Comparison of ENCODE assay signal across 9 cellular contexts in the genomic region with DNA sequence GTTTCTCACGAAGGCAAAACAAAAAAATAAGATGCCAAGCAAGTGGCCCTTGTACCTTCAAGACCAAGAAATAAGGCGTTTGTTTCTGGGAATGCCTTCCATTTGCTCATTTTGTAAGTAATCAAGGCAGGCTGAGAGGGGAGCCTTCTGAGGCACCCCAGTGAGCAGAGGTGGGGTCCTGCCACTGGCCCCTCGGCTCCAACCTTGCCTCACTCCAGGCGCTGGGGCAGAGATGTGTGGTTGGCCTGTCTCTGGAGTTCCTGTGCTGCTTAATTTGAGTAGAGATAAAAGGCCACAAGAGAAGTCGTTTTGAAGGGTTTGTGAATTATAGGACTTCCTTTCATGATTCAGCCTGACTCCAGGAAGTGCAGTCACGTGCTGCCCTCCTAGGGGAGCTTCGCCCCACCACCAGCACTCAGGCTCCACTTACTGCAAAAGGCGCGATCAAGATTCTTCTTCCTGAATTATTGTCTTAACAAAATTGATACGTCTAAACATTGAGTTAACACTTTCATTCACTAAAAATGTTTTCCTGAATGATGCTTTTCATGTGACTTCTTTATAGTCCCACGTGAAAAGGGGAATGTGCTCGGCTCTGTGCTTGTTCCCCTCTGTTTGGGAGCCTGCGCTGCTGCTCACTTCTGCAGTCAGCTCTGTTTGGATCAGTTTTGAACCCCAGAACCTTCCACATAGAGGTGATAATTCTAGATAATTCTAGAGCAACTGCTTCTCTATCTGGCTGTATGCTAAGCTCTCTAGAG. TPM values are rescaled to one million over a fixed set of nuclear protein-coding genes. Genes with fewer than 3 reads are reported as not detected.
DNase-seq lines count a peak whose midpoint lies in the region; ATAC-seq lines count a peak whose summit lies in the region.
"Had no signal": no experiment of that assay in that cellular context is flagged by ENCODE, and none has a peak within 500 bp of the region (broad histone marks: within the 10 kb centered on the region; RNA-seq: fewer than 3 reads in every experiment).

No MANE protein-coding gene starts in this region.

- ATAC-seq in GM19035 (IDR thresholded peaks at IDR 0.05; ENCODE audit: unreplicated experiment) (no peak), HG03521 (IDR thresholded peaks at IDR 0.05; ENCODE audit: unreplicated experiment) (no peak), HG03135 (IDR thresholded peaks at IDR 0.05; ENCODE audit: unreplicated experiment) (no peak)

- in situ Hi-C loops in SK-MEL-5 (cut with HindIII; ENCODE audit: low pct_unique_long_range_greater_than_20kb, low sequenced_read_pairs), result no loop called here

- DNase-seq in GDM1 (lab: John Stamatoyannopoulos, UW) (peak; percentile 86), H4 (ENCODE audit: low spot score) (peak; percentile 38), SK-MEL-5 (ENCODE audit: low read depth, low spot score) (peak; percentile 21), mucosa of gallbladder (ENCODE audit: low spot score) (peak; percentile 29), GM19238 (ENCODE audit: insufficient read length, low spot score) (no peak)

RNA-seq across cellular contexts. Expression of a gene that starts 13.7 kb away (rescaled TPM):
- total RNA-seq in H4 (2014; rRNA removed; shearing (Covaris generic)), result 0.76 and 0.99 TPM in 2 replicates
- 0.74 and 1.7 TPM in 2 replicates for total RNA-seq in SK-MEL-5 (2014; rRNA removed; shearing (Covaris generic))
- 0.13 and 0.27 TPM in 2 replicates for polyA plus RNA-seq in SK-MEL-5 (2015; cell fraction: cytosol; rRNA removed)
- polyA plus RNA-seq in SK-MEL-5 (2015; cell fraction: nucleus; rRNA removed), result 0.04 TPM in 1 of 2 replicates, not detected in the other
- 42.9 TPM for total RNA-seq in mucosa of gallbladder
- total RNA-seq: fibroblast of villous mesenchyme had no signal

Comparison
In these comparisons a context has a peak if more than half of its experiments do, and no peak if none do; other contexts are left out.
1. RNA of a gene that starts 13.7 kb away (total RNA-seq): 42.9 TPM in mucosa of gallbladder (single experiment); 0.76 to 0.99 TPM in H4 and 0.74 to 1.7 TPM in SK-MEL-5; every median in the first group is over 10 times any median in the second.